Comparison of ENCODE assay signal across 22 cellular contexts in the genomic region with DNA sequence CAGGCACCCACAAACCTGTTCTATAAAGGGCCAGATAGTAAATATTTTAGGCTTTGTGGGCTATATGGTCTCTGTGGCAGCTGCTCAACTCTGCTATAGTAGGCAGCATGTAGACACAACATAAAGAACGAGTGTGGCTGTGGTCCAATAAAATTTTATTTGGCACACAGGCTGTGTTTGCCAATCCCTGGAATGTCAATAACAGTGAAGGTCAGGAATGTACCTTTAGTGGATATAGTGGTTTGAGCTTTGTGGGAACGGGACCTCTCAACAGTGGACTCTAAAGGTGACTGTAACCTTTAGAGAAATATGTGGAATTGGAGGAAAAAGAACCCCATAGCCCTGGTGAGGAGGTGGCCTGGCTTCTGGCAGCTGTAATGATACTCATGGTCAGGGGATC.
A peak's percentile ranks its signal among the peaks of the same experiment; 100 is the strongest.
DNase-seq lines count a peak whose midpoint lies in the region; ATAC-seq and TF ChIP-seq lines count a peak whose summit lies in the region.
"Had no signal": no experiment of that assay in that cellular context is flagged by ENCODE, and none has a peak within 500 bp of the region (broad histone marks: within the 10 kb centered on the region; RNA-seq: fewer than 3 reads in every experiment).

No MANE protein-coding gene starts in this region.

- peaks cover 64% of the 10 kb centered on the region for H3K4me1 ChIP-seq in left ventricle myocardium inferior
- peaks cover 12 to 67% (median 43%) of the 10 kb centered on the region in 9 donors for H3K4me1 ChIP-seq in heart right ventricle
- peaks cover 18% of the 10 kb centered on the region for H3K4me1 ChIP-seq in body of pancreas
- H3K4me1 ChIP-seq in lung (ENCODE audit: control insufficient read depth in 2 of 2, insufficient read depth in 2 of 2, low read length in 2 of 2): peaks cover 2 to 47% of the 10 kb centered on the region in 2 donors
- H3K4me1 ChIP-seq: SJSA1 had no signal

- no peaks in the 10 kb centered on the region for H3K9me3 ChIP-seq in left ventricle myocardium inferior (replicated peaks)
- no peaks in the 10 kb centered on the region for H3K9me3 ChIP-seq in heart right ventricle
- H3K9me3 ChIP-seq in body of pancreas: no peaks in the 10 kb centered on the region
- H3K9me3 ChIP-seq in lung (ENCODE audit: control insufficient read depth in 2 of 2, insufficient read depth in 1 of 2, low read length in 1 of 2): no peaks in the 10 kb centered on the region
- H3K9me3 ChIP-seq: BE2C, MG63, SJSA1, tibial artery had no signal

- peaks cover 49 to 77% of the 10 kb centered on the region in 2 donors for H3K27me3 Mint-ChIP-seq in effector memory CD8-positive, alpha-beta T cell
- H3K27me3 Mint-ChIP-seq: IgD-negative memory B cell had no signal

- no peak overlapping the region for H3K27ac Mint-ChIP-seq in effector memory CD8-positive, alpha-beta T cell
- H3K27ac Mint-ChIP-seq: activated CD4-positive, alpha-beta T cell treated with anti-CD3 and anti-CD28 coated beads, Interleukin-2, amount 10 ng/mL, durations not matched to agents 7 days and 5 days; activated CD8-positive, alpha-beta memory T cell treated with anti-CD3 and anti-CD28 coated beads, Interleukin-2, amount 10 ng/mL, durations not matched to agents 7 days and 5 days; activated T-helper 1 cell treated with anti-CD3 and anti-CD28 coated beads, Interleukin-12 subunit alpha, Interleukin-12 subunit beta, Interleukin-2, Interleukin-4 antibody, amounts not matched to agents 30 ng/mL and 10 ng/mL and 1 ng/mL, durations not matched to agents 14 hours and 24 hours and 36 hours; IgD-negative memory B cell; stimulated activated naive CD8-positive, alpha-beta T cell treated with anti-CD3 and anti-CD28 coated beads, Interleukin-15, Interleukin-2, amounts not matched to agents 100 ng/mL and 50 ng/mL, for 24 hours; T-helper 1 cell treated with Interleukin-12 subunit alpha and Interleukin-12 subunit beta and Interleukin-4 antibody, amounts not matched to agents 30 μg/mL and 1 μg/mL, for 36 hours had no signal

- intact Hi-C loops in left ventricle myocardium inferior (cut with micrococcal nuclease): no loop called here
- intact Hi-C loops in heart right ventricle (cut with DNase I): loop anchor here in 4 of 10 donors (10.0 kb wide), 3 partner anchors 137 to 437 kb away; a partner anchor contains a TSS
- intact Hi-C loops in body of pancreas (cut with DNase I): no loop called here

- DNase-seq in left ventricle myocardium inferior (no peak), heart right ventricle (no peak), body of pancreas (peak in 3 of 4 donors; percentile 39 to 50 (median 44)), lung (ENCODE audit: low spot score) (peak; percentile 65), midbrain (lab: John Stamatoyannopoulos, UW) (no peak)
- DNase-seq in effector memory CD8-positive, alpha-beta T cell: no peak
- DNase-seq: activated CD8-positive, alpha-beta memory T cell treated with anti-CD3 and anti-CD28 coated beads, Interleukin-2, amount 10 ng/mL, durations not matched to agents 7 days and 5 days; activated naive CD4-positive, alpha-beta T cell treated with anti-CD3 and anti-CD28 coated beads, Interleukin-2, amount 50 U/mL, for 16 hours; BE2C; MG63; stimulated activated CD4-positive, alpha-beta T cell treated with anti-CD3 and anti-CD28 coated beads, Interleukin-4, amount 100 ng/mL, for 24 hours; tibial artery had no signal

- H3K27ac ChIP-seq in left ventricle myocardium inferior (replicated peaks) (peak overlapping the region; percentile 77), heart right ventricle (peak overlapping the region in 2 of 10 donors; percentile 2 to 76), body of pancreas (peak overlapping the region; percentile 28 to 68 (median 58)), lung (ENCODE audit: low read depth in 1 of 2, low read length in 1 of 2) (peak overlapping the region in 1 of 2 donors; percentile 38)
- H3K27ac ChIP-seq: HL-60, SJSA1, tibial artery had no signal

- TF ChIP-seq POLR2A in body of pancreas (IDR thresholded peaks at IDR 0.05): no peak

- H3K4me1 Mint-ChIP-seq in effector memory CD8-positive, alpha-beta T cell (ENCODE audit: low read depth in 2 of 2): no peaks in the 10 kb centered on the region

- H3K36me3 ChIP-seq in left ventricle myocardium inferior (no peaks in the 10 kb centered on the region), heart right ventricle (no peaks in the 10 kb centered on the region), body of pancreas (replicated peaks in 1 of 2; ENCODE audit: insufficient read depth in 1 of 2, low read depth in 2 of 2) (no peaks in the 10 kb centered on the region), lung (ENCODE audit: control insufficient read depth in 2 of 2, insufficient read depth in 2 of 2, low read length in 2 of 2) (no peaks in the 10 kb centered on the region)
- H3K36me3 ChIP-seq: BE2C, MG63, SJSA1, tibial artery had no signal

- peaks cover 3% of the 10 kb centered on the region for H3K36me3 Mint-ChIP-seq in effector memory CD8-positive, alpha-beta T cell (ENCODE audit: insufficient read depth)
- H3K36me3 Mint-ChIP-seq: activated CD8-positive, alpha-beta memory T cell treated with anti-CD3 and anti-CD28 coated beads, Interleukin-2, amount 10 ng/mL, durations not matched to agents 7 days and 5 days had no signal

- H3K4me3 ChIP-seq in left ventricle myocardium inferior (no peak overlapping the region), heart right ventricle (no peak overlapping the region), body of pancreas (no peak overlapping the region), lung (no peak overlapping the region)
- H3K4me3 ChIP-seq: MG63, SJSA1, smooth muscle cell, tibial artery had no signal

- 60 to 83% methylated on average over 2 of the region's 2 CpGs for WGBS in heart right ventricle, 2 donors
- 10 to 21% methylated on average over 2 of the region's 2 CpGs for WGBS in body of pancreas, 2 donors
- WGBS in lung, 2 donors: 66 to 80% methylated on average over 2 of the region's 2 CpGs

- ATAC-seq in heart right ventricle (no peak), body of pancreas (peak; percentile 79), lung (ENCODE audit: insufficient read depth, low FRiP score) (no peak), GM19452 (IDR thresholded peaks at IDR 0.05; ENCODE audit: unreplicated experiment) (no peak), GM19328 (IDR thresholded peaks at IDR 0.05; ENCODE audit: unreplicated experiment) (no peak)
- no peak for ATAC-seq in effector memory CD8-positive, alpha-beta T cell (replicated peaks)
- ATAC-seq: activated CD8-positive, alpha-beta memory T cell treated with anti-CD3 and anti-CD28 coated beads, Interleukin-2, amount 10 ng/mL, durations not matched to agents 7 days and 5 days had no signal

- TF ChIP-seq CTCF in left ventricle myocardium inferior (IDR thresholded peaks at IDR 0.05; ENCODE audit: borderline replicate concordance) (no peak), heart right ventricle (IDR thresholded peaks at IDR 0.05) (no peak), body of pancreas (IDR thresholded peaks at IDR 0.05) (no peak), lung (IDR thresholded peaks at IDR 0.05; ENCODE audit: control extremely low read depth, extremely low read depth) (no peak)

- H3K4me3 Mint-ChIP-seq in effector memory CD8-positive, alpha-beta T cell: no peak overlapping the region
- H3K4me3 Mint-ChIP-seq: activated CD4-positive, alpha-beta T cell treated with anti-CD3 and anti-CD28 coated beads, Interleukin-2, amount 10 ng/mL, durations not matched to agents 7 days and 5 days; activated CD8-positive, alpha-beta memory T cell treated with anti-CD3 and anti-CD28 coated beads, Interleukin-2, amount 10 ng/mL, durations not matched to agents 7 days and 5 days; activated T-helper 1 cell treated with anti-CD3 and anti-CD28 coated beads, Interleukin-12 subunit alpha, Interleukin-12 subunit beta, Interleukin-2, Interleukin-4 antibody, amounts not matched to agents 30 ng/mL and 10 ng/mL and 1 ng/mL, durations not matched to agents 14 hours and 24 hours and 36 hours; IgD-negative memory B cell; stimulated activated naive CD8-positive, alpha-beta T cell treated with anti-CD3 and anti-CD28 coated beads, Interleukin-15, Interleukin-2, amounts not matched to agents 100 ng/mL and 50 ng/mL, for 24 hours; T-helper 1 cell treated with Interleukin-12 subunit alpha and Interleukin-12 subunit beta and Interleukin-4 antibody, amounts not matched to agents 30 μg/mL and 1 μg/mL, for 36 hours had no signal

- H3K27me3 ChIP-seq in left ventricle myocardium inferior (ENCODE audit: low read depth) (no peaks in the 10 kb centered on the region), heart right ventricle (no peaks in the 10 kb centered on the region), body of pancreas (no peaks in the 10 kb centered on the region), lung (ENCODE audit: control insufficient read depth, insufficient read depth) (no peaks in the 10 kb centered on the region)
- H3K27me3 ChIP-seq: BE2C, SJSA1, tibial artery had no signal

- H3K9me3 Mint-ChIP-seq in effector memory CD8-positive, alpha-beta T cell: no peaks in the 10 kb centered on the region
- H3K9me3 Mint-ChIP-seq: activated T-helper 1 cell treated with anti-CD3 and anti-CD28 coated beads, Interleukin-12 subunit alpha, Interleukin-12 subunit beta, Interleukin-2, Interleukin-4 antibody, amounts not matched to agents 30 ng/mL and 10 ng/mL and 1 ng/mL, durations not matched to agents 14 hours and 24 hours and 36 hours; stimulated activated naive CD8-positive, alpha-beta T cell treated with anti-CD3 and anti-CD28 coated beads, Interleukin-15, Interleukin-2, amounts not matched to agents 100 ng/mL and 50 ng/mL, for 24 hours; T-helper 1 cell treated with Interleukin-12 subunit alpha and Interleukin-12 subunit beta and Interleukin-4 antibody, amounts not matched to agents 30 μg/mL and 1 μg/mL, for 36 hours had no signal

Comparison
In these comparisons a context has a peak if more than half of its experiments do, and no peak if none do; other contexts are left out.
1. DNase-seq: peak in body of pancreas (3 of 4) and lung (single experiment); none in left ventricle myocardium inferior (single experiment), heart right ventricle (0 of 2), effector memory CD8-positive, alpha-beta T cell (0 of 3) and midbrain (single experiment).